ENCODE assay signal across 29 cellular contexts in genomic region chr18:13232971-13233565, GRCh38. TPM values are rescaled to one million over a fixed set of nuclear protein-coding genes. Genes with fewer than 3 reads are reported as not detected.
DNase-seq lines count a peak whose midpoint lies in the region; ATAC-seq and TF ChIP-seq lines count a peak whose summit lies in the region.
"Had no signal": no experiment of that assay in that cellular context is flagged by ENCODE, and none has a peak within 500 bp of the region (broad histone marks: within the 10 kb centered on the region; RNA-seq: fewer than 3 reads in every experiment).

No MANE protein-coding gene starts in this region.

- in situ Hi-C loops in GM13977 (cut with MboI; ENCODE audit: low pct_unique_long_range_greater_than_20kb, low sequenced_read_pairs, unreplicated experiment): no loop called here

- no peaks in the 10 kb centered on the region for H3K36me3 Mint-ChIP-seq in activated CD4-positive, alpha-beta memory T cell treated with anti-CD3 and anti-CD28 coated beads, Interleukin-2, amount 10 ng/mL, durations not matched to agents 7 days and 5 days (ENCODE audit: low read depth)
- H3K36me3 Mint-ChIP-seq in activated CD4-positive, alpha-beta memory T cell treated with anti-CD3 and anti-CD28 coated beads for 36 hours: no peaks in the 10 kb centered on the region
- H3K36me3 Mint-ChIP-seq: activated naive CD4-positive, alpha-beta T cell treated with anti-CD3 and anti-CD28 coated beads, Interleukin-2, amount 50 U/mL, for 72 hours; CD8-positive, alpha-beta memory T cell; neural progenitor cell; stimulated activated naive B cell treated with anti-CD40 and anti-IgM and Interleukin-4, amounts not matched to agents 10 μg/mL and 1 μg/mL and 100 μg/mL, for 72 hours had no signal

- H3K4me3 ChIP-seq in BLaER1 treated with 17β-estradiol and CSF1 and Interleukin-3, amounts not matched to agents 10 nM and 100 nM: no peak overlapping the region
- H3K4me3 ChIP-seq in psoas muscle: peak overlapping the region; percentile 39
- H3K4me3 ChIP-seq: GM23248, neural progenitor cell, Peyer's patch, sigmoid colon, SJCRH30 had no signal

- ATAC-seq in psoas muscle: peak in 1 of 4 donors; percentile 6
- ATAC-seq: activated naive CD4-positive, alpha-beta T cell treated with anti-CD3 and anti-CD28 coated beads, Interleukin-2, amount 50 U/mL, for 72 hours; esophagus mucosa; foreskin keratinocyte; stimulated activated naive B cell treated with anti-CD40 and anti-IgM and Interleukin-4, amounts not matched to agents 10 μg/mL and 1 μg/mL and 100 μg/mL, for 72 hours had no signal

- H4K20me1 ChIP-seq in BLaER1 treated with 17β-estradiol and CSF1 and Interleukin-3, amounts not matched to agents 10 nM and 100 nM: peaks cover 0 to 96% (median 48%) of the 10 kb centered on the region in 11 experiments; a peak in 16 of 22 replicates

- peak; percentile 11 for DNase-seq in activated CD4-positive, alpha-beta memory T cell treated with anti-CD3 and anti-CD28 coated beads, Interleukin-2, amount 10 ng/mL, durations not matched to agents 7 days and 5 days
- no peak for DNase-seq in activated CD4-positive, alpha-beta memory T cell treated with anti-CD3 and anti-CD28 coated beads for 36 hours
- DNase-seq in caudate nucleus (lab: John Stamatoyannopoulos, UW) (no peak), psoas muscle (no peak), NOMO-1 (lab: John Stamatoyannopoulos, UW; ENCODE audit: unreplicated experiment in 2 of 2) (no peak), GM13977 (ENCODE audit: low spot score) (no peak), HEK293T (ENCODE audit: extremely low spot score) (no peak)
- DNase-seq: activated B cell treated with CpG ODN at 0.5 μM for 24 hours; CD8-positive, alpha-beta memory T cell; cortex of kidney; DMS 273 treated with DMSO at 0.1 percent for 48 hours; foreskin keratinocyte; GM23248; mesenchymal stem cell; NCI-H2171; NCI-H526; SJCRH30; stimulated activated CD4-positive, alpha-beta T cell treated with anti-CD3 and anti-CD28 coated beads, Interleukin-4, amount 100 ng/mL, for 4 hours; stimulated activated naive B cell treated with anti-CD40 and anti-IgM and Interleukin-4, amounts not matched to agents 10 μg/mL and 1 μg/mL and 100 μg/mL, for 72 hours had no signal

- no peak overlapping the region; a peak in 1 of 22 replicates for H3K9ac ChIP-seq in BLaER1 treated with 17β-estradiol and CSF1 and Interleukin-3, amounts not matched to agents 10 nM and 100 nM
- H3K9ac ChIP-seq: GM23248, neural progenitor cell had no signal

- intact Hi-C loops in activated CD4-positive, alpha-beta memory T cell treated with anti-CD3 and anti-CD28 coated beads for 36 hours (cut with micrococcal nuclease): no loop called here
- intact Hi-C loops in psoas muscle (cut with DNase I): no loop called here

- H3K4me3 Mint-ChIP-seq in activated CD4-positive, alpha-beta memory T cell treated with anti-CD3 and anti-CD28 coated beads, Interleukin-2, amount 10 ng/mL, durations not matched to agents 7 days and 5 days: no peak overlapping the region
- H3K4me3 Mint-ChIP-seq in activated CD4-positive, alpha-beta memory T cell treated with anti-CD3 and anti-CD28 coated beads for 36 hours: no peak overlapping the region
- H3K4me3 Mint-ChIP-seq: activated B cell treated with CpG ODN at 0.5 μM for 24 hours; CD8-positive, alpha-beta memory T cell; endodermal cell; neural progenitor cell; stimulated activated naive B cell treated with anti-CD40 and anti-IgM and Interleukin-4, amounts not matched to agents 10 μg/mL and 1 μg/mL and 100 μg/mL, for 72 hours had no signal

- H3K4me1 ChIP-seq in BLaER1 treated with 17β-estradiol and CSF1 and Interleukin-3, amounts not matched to agents 10 nM and 100 nM: peaks cover 18 to 93% (median 76%) of the 10 kb centered on the region in 10 experiments
- H3K4me1 ChIP-seq in psoas muscle: peaks cover 20% of the 10 kb centered on the region
- H3K4me1 ChIP-seq: foreskin keratinocyte, SJCRH30 had no signal

- no peaks in the 10 kb centered on the region for H3K27me3 ChIP-seq in BLaER1 treated with 17β-estradiol and CSF1 and Interleukin-3, amounts not matched to agents 10 nM and 100 nM
- H3K27me3 ChIP-seq in psoas muscle (ENCODE audit: insufficient read depth in 3 of 3, low read length in 2 of 3): no peaks in the 10 kb centered on the region
- H3K27me3 ChIP-seq: foreskin keratinocyte, Peyer's patch, sigmoid colon, SJCRH30, vagina had no signal

- H3K4me1 Mint-ChIP-seq in activated CD4-positive, alpha-beta memory T cell treated with anti-CD3 and anti-CD28 coated beads, Interleukin-2, amount 10 ng/mL, durations not matched to agents 7 days and 5 days: no peaks in the 10 kb centered on the region
- no peaks in the 10 kb centered on the region for H3K4me1 Mint-ChIP-seq in activated CD4-positive, alpha-beta memory T cell treated with anti-CD3 and anti-CD28 coated beads for 36 hours (ENCODE audit: low read depth)
- H3K4me1 Mint-ChIP-seq: activated B cell treated with CpG ODN at 0.5 μM for 24 hours; CD8-positive, alpha-beta memory T cell; stimulated activated naive B cell treated with anti-CD40 and anti-IgM and Interleukin-4, amounts not matched to agents 10 μg/mL and 1 μg/mL and 100 μg/mL, for 72 hours had no signal

- H3K27me3 Mint-ChIP-seq in activated CD4-positive, alpha-beta memory T cell treated with anti-CD3 and anti-CD28 coated beads, Interleukin-2, amount 10 ng/mL, durations not matched to agents 7 days and 5 days: peaks cover 1% of the 10 kb centered on the region
- H3K27me3 Mint-ChIP-seq in activated CD4-positive, alpha-beta memory T cell treated with anti-CD3 and anti-CD28 coated beads for 36 hours: no peaks in the 10 kb centered on the region
- H3K27me3 Mint-ChIP-seq: CD8-positive, alpha-beta memory T cell; stimulated activated naive B cell treated with anti-CD40 and anti-IgM and Interleukin-4, amounts not matched to agents 10 μg/mL and 1 μg/mL and 100 μg/mL, for 72 hours had no signal

- H3K9me3 ChIP-seq in BLaER1 treated with 17β-estradiol and CSF1 and Interleukin-3, amounts not matched to agents 10 nM and 100 nM (replicated peaks in 1 of 11): no peaks in the 10 kb centered on the region
- no peaks in the 10 kb centered on the region for H3K9me3 ChIP-seq in psoas muscle
- H3K9me3 ChIP-seq: Peyer's patch, sigmoid colon, SJCRH30, vagina had no signal

- H3K27ac Mint-ChIP-seq in activated CD4-positive, alpha-beta memory T cell treated with anti-CD3 and anti-CD28 coated beads, Interleukin-2, amount 10 ng/mL, durations not matched to agents 7 days and 5 days: no peak overlapping the region
- no peak overlapping the region for H3K27ac Mint-ChIP-seq in activated CD4-positive, alpha-beta memory T cell treated with anti-CD3 and anti-CD28 coated beads for 36 hours
- H3K27ac Mint-ChIP-seq: activated B cell treated with CpG ODN at 0.5 μM for 24 hours; endodermal cell; stimulated activated naive B cell treated with anti-CD40 and anti-IgM and Interleukin-4, amounts not matched to agents 10 μg/mL and 1 μg/mL and 100 μg/mL, for 72 hours had no signal

- H3K4me2 ChIP-seq in BLaER1 treated with 17β-estradiol and CSF1 and Interleukin-3, amounts not matched to agents 10 nM and 100 nM: peak overlapping the region in 9 of 11 experiments; percentile 11 to 87 (median 75); a peak in 15 of 22 replicates
- H3K4me2 ChIP-seq: neural progenitor cell had no signal

- POLR2A ChIA-PET in activated CD4-positive, alpha-beta memory T cell treated with anti-CD3 and anti-CD28 coated beads, Interleukin-2, amount 10 ng/mL, durations not matched to agents 7 days and 5 days (lab: Charles Lee): no interaction called here
- POLR2A ChIA-PET in activated CD4-positive, alpha-beta memory T cell treated with anti-CD3 and anti-CD28 coated beads for 36 hours (lab: Charles Lee): no interaction called here
- POLR2A ChIA-PET in HEK293T (lab: Yijun Ruan, JAX): no interaction called here

- H3K27ac ChIP-seq in BLaER1 treated with 17β-estradiol and CSF1 and Interleukin-3, amounts not matched to agents 10 nM and 100 nM: peak overlapping the region in 4 of 11 experiments; percentile 0 to 57 (median 40); a peak in 4 of 22 replicates
- H3K27ac ChIP-seq in caudate nucleus (ENCODE audit: low read depth, low read length) (peak overlapping the region; percentile 68), psoas muscle (no peak overlapping the region)
- H3K27ac ChIP-seq: foreskin keratinocyte, GM23248, HL-60, neural progenitor cell, Peyer's patch, SJCRH30, vagina had no signal

- WGBS in psoas muscle, 3 donors: 87 to 90% (median 88%) methylated on average over 16 of the region's 16 CpGs

- no peaks in the 10 kb centered on the region for H3K9me3 Mint-ChIP-seq in activated CD4-positive, alpha-beta memory T cell treated with anti-CD3 and anti-CD28 coated beads, Interleukin-2, amount 10 ng/mL, durations not matched to agents 7 days and 5 days
- H3K9me3 Mint-ChIP-seq in activated CD4-positive, alpha-beta memory T cell treated with anti-CD3 and anti-CD28 coated beads for 36 hours: no peaks in the 10 kb centered on the region
- H3K9me3 Mint-ChIP-seq: activated B cell treated with CpG ODN at 0.5 μM for 24 hours; activated naive CD4-positive, alpha-beta T cell treated with anti-CD3 and anti-CD28 coated beads, Interleukin-2, amount 50 U/mL, for 72 hours; endodermal cell; neural progenitor cell; stimulated activated naive B cell treated with anti-CD40 and anti-IgM and Interleukin-4, amounts not matched to agents 10 μg/mL and 1 μg/mL and 100 μg/mL, for 72 hours had no signal

- CTCF ChIA-PET in activated CD4-positive, alpha-beta memory T cell treated with anti-CD3 and anti-CD28 coated beads, Interleukin-2, amount 10 ng/mL, durations not matched to agents 7 days and 5 days (lab: Charles Lee): no interaction called here
- CTCF ChIA-PET in activated CD4-positive, alpha-beta memory T cell treated with anti-CD3 and anti-CD28 coated beads for 36 hours (lab: Charles Lee): no interaction called here
- CTCF ChIA-PET in HEK293T (lab: Yijun Ruan, JAX): no interaction called here

- no peak for TF ChIP-seq CTCF in psoas muscle (IDR thresholded peaks at IDR 0.05)
- TF ChIP-seq CTCF in GM13977 (IDR thresholded peaks at IDR 0.05; ENCODE audit: extremely low read depth, insufficient read depth, missing control alignments): no peak

- H3K36me3 ChIP-seq in BLaER1 treated with 17β-estradiol and CSF1 and Interleukin-3, amounts not matched to agents 10 nM and 100 nM: peaks cover 0 to 49% (median 29%) of the 10 kb centered on the region in 11 experiments; a peak in 14 of 22 replicates
- no peaks in the 10 kb centered on the region for H3K36me3 ChIP-seq in psoas muscle (ENCODE audit: insufficient read depth in 1 of 2, low read depth in 1 of 2)
- H3K36me3 ChIP-seq: neural progenitor cell, Peyer's patch, sigmoid colon, SJCRH30, vagina had no signal

TF ChIP-seq in HEK293T, 16 proteins besides CTCF, POLR2A, EP300 and RAD21 (continues in another document):
- TF ChIP-seq SP1 (IDR thresholded peaks at IDR 0.05): no peak

RNA-seq across cellular contexts. Expression of gene LDLRAD4, which starts 14.5 kb away (rescaled TPM):
- 10 to 100 TPM; 19.1 to 22.4 TPM for total RNA-seq in activated CD4-positive, alpha-beta memory T cell treated with anti-CD3 and anti-CD28 coated beads, Interleukin-2, amount 10 ng/mL, durations not matched to agents 7 days and 5 days
- 10 to 100 TPM; 28.4 to 30.1 TPM for total RNA-seq in activated CD4-positive, alpha-beta memory T cell treated with anti-CD3 and anti-CD28 coated beads for 36 hours
- 10 to 100 TPM in 1 of 4 donors, 1 to 10 TPM in 3; 3.8 to 13.9 (median 7.8) TPM for total RNA-seq in psoas muscle
- 1 to 10 TPM; 1.8 to 2.1 (median 2.0) TPM for polyA plus RNA-seq in psoas muscle
- total RNA-seq: bronchial epithelial cell, foreskin keratinocyte, GM23248 had no signal
- polyA plus RNA-seq: foreskin keratinocyte, GM23248 had no signal
